ENCODE assay signal across 8 cellular contexts in genomic region chr9:38087934-38088925, GRCh38. TPM values are rescaled to one million over a fixed set of nuclear protein-coding genes. Genes with fewer than 3 reads are reported as not detected.
DNase-seq lines count a peak whose midpoint lies in the region; ATAC-seq and TF ChIP-seq lines count a peak whose summit lies in the region.

No MANE protein-coding gene starts in this region.

- H3K4me2 ChIP-seq in PC-9 = no peak overlapping the region

- H3K27ac ChIP-seq in PC-9 (no peak overlapping the region), psoas muscle (peak overlapping the region; percentile 46)

- DNase-seq in DMS 273 (lab: John Stamatoyannopoulos, UW; ENCODE audit: unreplicated experiment) (peak; percentile 76), DMS 273 treated with DMSO at 0.1 percent for 48 hours (lab: John Stamatoyannopoulos, UW) (no peak), PC-9 (peak in 1 of 2 experiments; percentile 49), glomerular visceral epithelial cell (ENCODE audit: extremely low spot score) (peak; percentile 66), psoas muscle (peak; percentile 76 to 85), SW480 (ENCODE audit: low spot score) (no peak)
- peak; percentile 91 for DNase-seq in activated effector memory CD4-positive, alpha-beta T cell treated with anti-CD3 and anti-CD28 coated beads, Interleukin-2, amount 50 U/mL, for 16 hours

- 32 to 34% (median 33%) methylated on average over 8 of the region's 8 CpGs for WGBS in psoas muscle, 3 donors

- CTCF ChIA-PET in PC-9 (lab: Charles Lee) = interaction anchor here (0.8 to 2.0 kb wide), 2 partner anchors 71 to 174 kb away, joined by 3 to 6 read pairs; no protein-coding TSS in a partner anchor

- H3K27me3 ChIP-seq in PC-9 (ENCODE audit: insufficient read depth, low read depth) (no peaks in the 10 kb centered on the region), psoas muscle (ENCODE audit: insufficient read depth in 3 of 3, low read length in 2 of 3) (no peaks in the 10 kb centered on the region)

- H3K4me1 ChIP-seq in PC-9 (replicated peaks; ENCODE audit: insufficient read depth) (peaks cover 23% of the 10 kb centered on the region), psoas muscle (peaks cover 12% of the 10 kb centered on the region)

- BruUV-seq in PC-9 (replicated peaks; lab: Mats Ljungman, UMichigan) = no TSS peak

- H3K79me2 ChIP-seq in PC-9 (ENCODE audit: low read depth) = no peaks in the 10 kb centered on the region

- H3K36me3 ChIP-seq in PC-9 (ENCODE audit: low read depth) (no peaks in the 10 kb centered on the region), psoas muscle (ENCODE audit: insufficient read depth in 1 of 2, low read depth in 1 of 2) (no peaks in the 10 kb centered on the region)

- no peaks in the 10 kb centered on the region for H4K20me1 ChIP-seq in PC-9 (ENCODE audit: insufficient read depth)

- H3K9me3 ChIP-seq in PC-9 (ENCODE audit: insufficient read depth, low read depth) = no peaks in the 10 kb centered on the region
- H3K9me3 ChIP-seq in psoas muscle = no peaks in the 10 kb centered on the region

- no peaks in the 10 kb centered on the region for H3K9me2 ChIP-seq in PC-9 (ENCODE audit: insufficient read depth)

- TF ChIP-seq CTCF in PC-9 (conservative IDR thresholded peaks at IDR 0.05) = peak; percentile 93
- TF ChIP-seq CTCF in psoas muscle (IDR thresholded peaks at IDR 0.05) = peak; percentile 98

- H3F3A ChIP-seq in PC-9 (ENCODE audit: insufficient read depth, low read depth) = peaks cover 7% of the 10 kb centered on the region; the same call in 1 of the 2 replicates

- peak; percentile 41 for ATAC-seq in HG02588 (IDR thresholded peaks at IDR 0.05; ENCODE audit: unreplicated experiment)
- peak; percentile 87 to 96 (median 90) for ATAC-seq in psoas muscle

- POLR2A ChIA-PET in PC-9 (lab: Charles Lee; ENCODE audit: unreplicated experiment) = no interaction called here

- H2AFZ ChIP-seq in PC-9 = no peak overlapping the region

- intact Hi-C loops in PC-9 (cut with micrococcal nuclease; ENCODE audit: unreplicated experiment) = loop anchor here (2.0 to 5.0 kb wide), 4 partner anchors 73 to 274 kb away; no protein-coding TSS in a partner anchor
- intact Hi-C loops in psoas muscle (cut with DNase I) = loop anchor here in 1 of 2 donors (2.0 to 5.0 kb wide), 3 partner anchors 69 to 275 kb away; no protein-coding TSS in a partner anchor

- H3K4me3 ChIP-seq in PC-9 (no peak overlapping the region), psoas muscle (no peak overlapping the region)

RNA-seq across cellular contexts. Expression of gene SHB, which starts 19.2 kb away (rescaled TPM):
- total RNA-seq in PC-9 (2021) = 22.7 and 23.8 TPM in 2 replicates
- 10 to 100 TPM in 2 of 4 donors, 1 to 10 TPM in 2; 4.8 to 26.2 (median 12.4) TPM for total RNA-seq in psoas muscle
- 10 to 100 TPM in 1 of 3 donors, 1 to 10 TPM in 2; 4.0 to 30.7 (median 5.1) TPM for polyA plus RNA-seq in psoas muscle

Comparison
In these comparisons a context has a peak if more than half of its experiments do, and no peak if none do; other contexts are left out.
1. DNase-seq: peak in DMS 273 (single experiment), activated effector memory CD4-positive, alpha-beta T cell treated with anti-CD3 and anti-CD28 coated beads, Interleukin-2, amount 50 U/mL, for 16 hours (single experiment), glomerular visceral epithelial cell (single experiment) and psoas muscle (2 of 2); none in DMS 273 treated with DMSO at 0.1 percent for 48 hours (single experiment) and SW480 (single experiment).